Comparison of ENCODE assay signal across 29 cellular contexts in genomic region chr14:40308240-40308639, GRCh38.
"Had no signal": no experiment of that assay in that cellular context is flagged by ENCODE, and none has a peak within 500 bp of the region (broad histone marks: within the 10 kb centered on the region; RNA-seq: fewer than 3 reads in every experiment).

No MANE protein-coding gene starts in this region.

- DNase-seq: activated CD4-positive, alpha-beta T cell treated with anti-CD3 and anti-CD28 coated beads for 36 hours; activated CD4-positive, alpha-beta T cell treated with anti-CD3 and anti-CD28 coated beads, Interleukin-2, amount 10 ng/mL, durations not matched to agents 7 days and 5 days; activated CD4-positive, alpha-beta T cell treated with anti-CD3 and anti-CD28 coated beads, Interleukin-2, amount 50 U/mL, for 48 hours; activated CD8-positive, alpha-beta T cell treated with anti-CD3 and anti-CD28 coated beads, Interleukin-2, amount 10 ng/mL, durations not matched to agents 7 days and 5 days; activated gamma-delta T cell; activated naive CD4-positive, alpha-beta T cell treated with anti-CD3 and anti-CD28 coated beads for 36 hours; activated naive CD8-positive, alpha-beta T cell treated with anti-CD3 and anti-CD28 coated beads, Interleukin-2, amount 50 U/mL, for 24 hours; activated T-cell treated with anti-CD3 and anti-CD28 coated beads, Interleukin-2, amount 50 U/mL, for 24 hours; anterior cingulate cortex; caudate nucleus; cerebellar nuclear complex; NCI-H1092 treated with DMSO at 0.1 percent for 48 hours; NCI-H1417; NCI-H146; NCI-H187; NCI-H2029 treated with DMSO at 0.1 percent for 48 hours; NCI-H2107; NCI-H2171; NCI-H510A; NCI-H526; NCI-H748 treated with DMSO at 0.1 percent for 48 hours; NK-92 treated with Interleukin-12 subunit alpha and Interleukin-12 subunit beta, amount 100 ng/mL, for 24 hours; Right ventricle myocardium superior had no signal

- H3K27ac Mint-ChIP-seq: activated CD4-positive, alpha-beta T cell treated with anti-CD3 and anti-CD28 coated beads for 36 hours; activated CD4-positive, alpha-beta T cell treated with anti-CD3 and anti-CD28 coated beads, Interleukin-2, amount 10 ng/mL, durations not matched to agents 7 days and 5 days; activated CD8-positive, alpha-beta T cell treated with anti-CD3 and anti-CD28 coated beads, Interleukin-2, amount 10 ng/mL, durations not matched to agents 7 days and 5 days; activated naive CD4-positive, alpha-beta T cell treated with anti-CD3 and anti-CD28 coated beads for 36 hours; activated naive CD8-positive, alpha-beta T cell; activated naive CD8-positive, alpha-beta T cell treated with anti-CD3 and anti-CD28 coated beads, Interleukin-2, amount 50 U/mL, for 24 hours; activated T-cell treated with anti-CD3 and anti-CD28 coated beads, Interleukin-2, amount 50 U/mL, for 24 hours; activated T-helper 2 cell treated with anti-CD3 and anti-CD28 coated beads, Interferon-gamma antibody, Interleukin-2, Interleukin-4, amounts not matched to agents 10 μg/mL and 5 μg/mL and 100 μg/mL, durations not matched to agents 14 hours and 24 hours and 36 hours; brain; T-helper 2 cell treated with Interferon-gamma antibody and Interleukin-4, amounts not matched to agents 5 μg/mL and 100 μg/mL, for 36 hours had no signal

- H3K36me3 Mint-ChIP-seq: activated naive CD8-positive, alpha-beta T cell; brain had no signal

- H3K27me3 Mint-ChIP-seq: activated CD4-positive, alpha-beta T cell treated with anti-CD3 and anti-CD28 coated beads for 36 hours; activated CD4-positive, alpha-beta T cell treated with anti-CD3 and anti-CD28 coated beads, Interleukin-2, amount 10 ng/mL, durations not matched to agents 7 days and 5 days; activated naive CD8-positive, alpha-beta T cell; activated naive CD8-positive, alpha-beta T cell treated with anti-CD3 and anti-CD28 coated beads, Interleukin-2, amount 50 U/mL, for 24 hours; activated T-cell treated with anti-CD3 and anti-CD28 coated beads, Interleukin-2, amount 50 U/mL, for 24 hours had no signal

- H3K9me3 Mint-ChIP-seq: activated T-cell treated with anti-CD3 and anti-CD28 coated beads, Interleukin-2, amount 50 U/mL, for 24 hours; brain had no signal

- H3K4me1 Mint-ChIP-seq: activated CD4-positive, alpha-beta T cell treated with anti-CD3 and anti-CD28 coated beads for 36 hours; activated CD4-positive, alpha-beta T cell treated with anti-CD3 and anti-CD28 coated beads, Interleukin-2, amount 10 ng/mL, durations not matched to agents 7 days and 5 days; activated naive CD8-positive, alpha-beta T cell treated with anti-CD3 and anti-CD28 coated beads, Interleukin-2, amount 50 U/mL, for 24 hours had no signal

- H3K4me3 Mint-ChIP-seq: activated CD4-positive, alpha-beta T cell treated with anti-CD3 and anti-CD28 coated beads for 36 hours; activated CD4-positive, alpha-beta T cell treated with anti-CD3 and anti-CD28 coated beads, Interleukin-2, amount 10 ng/mL, durations not matched to agents 7 days and 5 days; activated CD8-positive, alpha-beta T cell treated with anti-CD3 and anti-CD28 coated beads, Interleukin-2, amount 10 ng/mL, durations not matched to agents 7 days and 5 days; activated naive CD4-positive, alpha-beta T cell treated with anti-CD3 and anti-CD28 coated beads for 36 hours; activated naive CD8-positive, alpha-beta T cell; activated naive CD8-positive, alpha-beta T cell treated with anti-CD3 and anti-CD28 coated beads, Interleukin-2, amount 50 U/mL, for 24 hours; activated T-cell treated with anti-CD3 and anti-CD28 coated beads, Interleukin-2, amount 50 U/mL, for 24 hours; brain; T-helper 2 cell treated with Interferon-gamma antibody and Interleukin-4, amounts not matched to agents 5 μg/mL and 100 μg/mL, for 36 hours had no signal

- H3K4me2 ChIP-seq: KMS-11 had no signal

- H3K27ac ChIP-seq: KMS-11, SK-N-MC had no signal

- H3K9ac ChIP-seq: KMS-11 had no signal

- H3K4me3 ChIP-seq: SK-N-MC had no signal
